In genomic region chr2:197952540-197953202, GRCh38 we compare ENCODE assay signal across 16 cellular contexts.
DNase-seq lines count a peak whose midpoint lies in the region; ATAC-seq and TF ChIP-seq lines count a peak whose summit lies in the region.
"Had no signal": no experiment of that assay in that cellular context is flagged by ENCODE, and none has a peak within 500 bp of the region (broad histone marks: within the 10 kb centered on the region; RNA-seq: fewer than 3 reads in every experiment).

No MANE protein-coding gene starts in this region.

- peaks cover 6% of the 10 kb centered on the region for H3K36me3 Mint-ChIP-seq in CD8-positive, alpha-beta T cell

- no peak for TF ChIP-seq CTCF in GM06990 (IDR thresholded peaks at IDR 0.05; ENCODE audit: insufficient read depth, low read length, poor library complexity, severe bottlenecking)
- no peak for TF ChIP-seq CTCF in choroid plexus epithelial cell (conservative IDR thresholded peaks at IDR 0.05; ENCODE audit: low read depth, low read length)
- TF ChIP-seq CTCF in CD8-positive, alpha-beta T cell (IDR thresholded peaks at IDR 0.05): no peak
- TF ChIP-seq CTCF in gastrocnemius medialis (IDR thresholded peaks at IDR 0.05 in 4 of 5, conservative IDR thresholded peaks at IDR 0.05 in 1 of 5): no peak

- H3K36me3 ChIP-seq in GM06990 (ENCODE audit: control insufficient read depth, insufficient read depth, low read length): no peaks in the 10 kb centered on the region
- no peaks in the 10 kb centered on the region for H3K36me3 ChIP-seq in CD8-positive, alpha-beta T cell (ENCODE audit: insufficient read depth, low read length)
- no peaks in the 10 kb centered on the region for H3K36me3 ChIP-seq in gastrocnemius medialis
- H3K36me3 ChIP-seq in SJCRH30: no peaks in the 10 kb centered on the region

- no peak overlapping the region for H3K27ac Mint-ChIP-seq in CD8-positive, alpha-beta T cell

- H3K4me1 Mint-ChIP-seq in CD8-positive, alpha-beta T cell (ENCODE audit: low read depth): peaks cover 32% of the 10 kb centered on the region

- H3K27me3 Mint-ChIP-seq in CD8-positive, alpha-beta T cell (ENCODE audit: low read depth): no peaks in the 10 kb centered on the region

- H3K9me3 Mint-ChIP-seq in CD8-positive, alpha-beta T cell: peaks cover 2% of the 10 kb centered on the region

- DNase-seq in GM06990 (ENCODE audit: extremely low read depth, insufficient read length) (peak; percentile 7), HT1080 (ENCODE audit: low read depth) (peak; percentile 52), choroid plexus epithelial cell (ENCODE audit: low read depth) (peak; percentile 26), gastrocnemius medialis (no peak), SJCRH30 (no peak)
- DNase-seq in CD8-positive, alpha-beta T cell: no peak
- DNase-seq: effector CD8-positive, alpha-beta T cell; foreskin melanocyte; NCI-H1417 treated with DMSO at 0.1 percent for 48 hours; NCI-H524 treated with DMSO at 0.1 percent for 48 hours; substantia nigra; T-helper 9 cell had no signal

- H3K4me3 ChIP-seq in GM06990 (replicated peaks; ENCODE audit: low read depth, low read length): no peak overlapping the region
- H3K4me3 ChIP-seq in choroid plexus epithelial cell (ENCODE audit: low read depth, low read length): no peak overlapping the region
- H3K4me3 ChIP-seq in CD8-positive, alpha-beta T cell (ENCODE audit: low read depth, low read length): no peak overlapping the region
- H3K4me3 ChIP-seq in gastrocnemius medialis: no peak overlapping the region
- no peak overlapping the region for H3K4me3 ChIP-seq in SJCRH30

- H3K4me3 Mint-ChIP-seq in CD8-positive, alpha-beta T cell: no peak overlapping the region

- H3K27ac ChIP-seq in CD8-positive, alpha-beta T cell (ENCODE audit: low read depth, low read length): no peak overlapping the region
- H3K27ac ChIP-seq in gastrocnemius medialis: no peak overlapping the region
- no peak overlapping the region for H3K27ac ChIP-seq in SJCRH30
- H3K27ac ChIP-seq: C4-2B, RWPE1 had no signal

- CTCF ChIA-PET in CD8-positive, alpha-beta T cell (lab: Charles Lee): no interaction called here

- POLR2A ChIA-PET in CD8-positive, alpha-beta T cell (lab: Charles Lee): no interaction called here

- intact Hi-C loops in CD8-positive, alpha-beta T cell (cut with DNase I, micrococcal nuclease): no loop called here
- intact Hi-C loops in gastrocnemius medialis (cut with DNase I; ENCODE audit: low total_unique reads): no loop called here

- peak; percentile 67 for ATAC-seq in GM19463 (IDR thresholded peaks at IDR 0.05; ENCODE audit: unreplicated experiment)
- ATAC-seq in CD8-positive, alpha-beta T cell: no peak
- no peak for ATAC-seq in gastrocnemius medialis
- ATAC-seq in HG03135 (IDR thresholded peaks at IDR 0.05; ENCODE audit: unreplicated experiment): no peak

- H3K9me3 ChIP-seq in CD8-positive, alpha-beta T cell (ENCODE audit: low read length): no peaks in the 10 kb centered on the region
- H3K9me3 ChIP-seq in gastrocnemius medialis (no peaks in the 10 kb centered on the region), SJCRH30 (replicated peaks) (no peaks in the 10 kb centered on the region)

- peaks cover 4% of the 10 kb centered on the region for H3K4me1 ChIP-seq in CD8-positive, alpha-beta T cell (ENCODE audit: insufficient read depth, low read length)
- H3K4me1 ChIP-seq in gastrocnemius medialis (peaks cover 31 to 33% of the 10 kb centered on the region in 2 donors), SJCRH30 (no peaks in the 10 kb centered on the region)

- H3K27me3 ChIP-seq in GM06990 (replicated peaks; ENCODE audit: control insufficient read depth, insufficient read depth, low read length) (no peaks in the 10 kb centered on the region), gastrocnemius medialis (no peaks in the 10 kb centered on the region), SJCRH30 (no peaks in the 10 kb centered on the region)
- no peaks in the 10 kb centered on the region for H3K27me3 ChIP-seq in CD8-positive, alpha-beta T cell (ENCODE audit: insufficient read depth, low read length)

- TF ChIP-seq POLR2A in gastrocnemius medialis (IDR thresholded peaks at IDR 0.05): no peak

- in situ Hi-C loops in gastrocnemius medialis (cut with MboI; ENCODE audit: low sequenced_read_pairs in 4 of 4): no loop called here

Comparison
In these comparisons a context has a peak if more than half of its experiments do, and no peak if none do; other contexts are left out.
1. DNase-seq: peak in GM06990 (single experiment), HT1080 (single experiment) and choroid plexus epithelial cell (single experiment); none in CD8-positive, alpha-beta T cell (0 of 7), gastrocnemius medialis (0 of 2) and SJCRH30 (0 of 2).